ENCODE assay signal across 8 cellular contexts in genomic region chr2:24359701-24360049, GRCh38. TPM values are rescaled to one million over a fixed set of nuclear protein-coding genes. Genes with fewer than 3 reads are reported as not detected.
DNase-seq lines count a peak whose midpoint lies in the region; ATAC-seq, FAIRE-seq and TF ChIP-seq lines count a peak whose summit lies in the region.

No MANE protein-coding gene starts in this region.

- H3K9ac ChIP-seq in IMR-90 (ENCODE audit: low read depth, low read length), result peak overlapping the region; percentile 97
- peak overlapping the region; percentile 93 for H3K9ac ChIP-seq in endothelial cell of umbilical vein (replicated peaks; ENCODE audit: extremely low read depth, insufficient read depth, low read length)

- no peak overlapping the region for H4K91ac ChIP-seq in IMR-90 (ENCODE audit: insufficient read depth, low read depth, low read length)

- TF ChIP-seq RAD21 in IMR-90 (IDR thresholded peaks at IDR 0.05; ENCODE audit: low read length), result no peak

- peak overlapping the region; percentile 62 to 81; a peak in 2 of 4 replicates for H4K8ac ChIP-seq in IMR-90 (ENCODE audit: low read depth in 2 of 2, low read length in 2 of 2)

- no peak overlapping the region for H2BK15ac ChIP-seq in IMR-90 (ENCODE audit: low read depth, low read length)

- WGBS in IMR-90 (ENCODE audit: extremely low coverage in 2 of 2, insufficient read length in 1 of 2), 2 experiments, result 0% methylated on average over 21 of the region's 32 CpGs; no CpG with 5 or more reads in 1 of the 2 experiments

- POLR2A ChIA-PET in A673 (lab: Charles Lee; ENCODE audit: low non-redundant PET) (interaction anchor here (0.5 kb wide), 1 partner anchor 432 kb away, joined by 13 read pairs; the partner anchor contains the start of gene ATAD2B), IMR-90 (lab: Charles Lee; ENCODE audit: unreplicated experiment) (no interaction called here), endothelial cell of umbilical vein (lab: Charles Lee) (no interaction called here)
- POLR2A ChIA-PET in activated CD4-positive, alpha-beta memory T cell treated with anti-CD3 and anti-CD28 coated beads for 36 hours (lab: Charles Lee), result interaction anchor here (1.0 to 2.1 kb wide), 5 partner anchors 15 to 433 kb away, joined by 3 to 9 read pairs (median 3); no protein-coding TSS in a partner anchor

- H3K4me2 ChIP-seq in IMR-90 (ENCODE audit: low read depth, low read length) (peak overlapping the region; percentile 94), endothelial cell of umbilical vein (ENCODE audit: insufficient read depth, low read length) (peak overlapping the region; percentile 94)

- DNase-seq in A673 (ENCODE audit: low spot score), result no peak
- no peak for DNase-seq in IMR-90
- DNase-seq in activated CD4-positive, alpha-beta memory T cell treated with anti-CD3 and anti-CD28 coated beads for 36 hours, result peak; percentile 77
- DNase-seq in endothelial cell of umbilical vein (ENCODE audit: low read depth, low spot score), result no peak
- DNase-seq in HuH-7 (ENCODE audit: low spot score), result no peak

- H2BK120ac ChIP-seq in IMR-90 (ENCODE audit: low read depth, low read length), result no peak overlapping the region; the same call in 1 of the 2 replicates

- H3K18ac ChIP-seq in IMR-90 (ENCODE audit: low read depth, low read length), result no peak overlapping the region

- H2BK5ac ChIP-seq in IMR-90 (ENCODE audit: low read depth, low read length, poor library complexity, severe bottlenecking), result no peak overlapping the region

- H2AK9ac ChIP-seq in IMR-90 (replicated peaks; ENCODE audit: low read depth, low read length, poor library complexity), result peak overlapping the region; percentile 62

- CTCF ChIA-PET in A673 (lab: Charles Lee), result no interaction called here
- CTCF ChIA-PET in IMR-90 (lab: Yijun Ruan, JAX), result interaction anchor here (0.6 kb wide), 1 partner anchor 25 kb away, joined by 3 read pairs; no protein-coding TSS in a partner anchor
- CTCF ChIA-PET in activated CD4-positive, alpha-beta memory T cell treated with anti-CD3 and anti-CD28 coated beads for 36 hours (lab: Charles Lee), result no interaction called here
- CTCF ChIA-PET in endothelial cell of umbilical vein (lab: Charles Lee), result interaction anchor here (1.9 kb wide), 1 partner anchor 16 kb away, joined by 6 read pairs; no protein-coding TSS in a partner anchor

- peak overlapping the region; percentile 85 for H3K4me3 Mint-ChIP-seq in activated CD4-positive, alpha-beta memory T cell treated with anti-CD3 and anti-CD28 coated beads for 36 hours
- H3K4me3 Mint-ChIP-seq in stimulated activated naive CD8-positive, alpha-beta T cell treated with anti-CD3 and anti-CD28 coated beads, Interleukin-15, Interleukin-2, amounts not matched to agents 100 ng/mL and 50 ng/mL, for 24 hours, result peak overlapping the region; percentile 90

- no peak overlapping the region; the same call in 1 of the 2 replicates for H3K56ac ChIP-seq in IMR-90 (ENCODE audit: extremely low read depth, insufficient read depth, low read length)

- peak overlapping the region; percentile 25; the same call in 1 of the 2 replicates for H4K5ac ChIP-seq in IMR-90 (ENCODE audit: low read depth, low read length)

- FAIRE-seq in endothelial cell of umbilical vein (lab: Jason Lieb, UNC), result peak; percentile 31

- H3K4me1 ChIP-seq in A673 (ENCODE audit: insufficient read depth, low read length, poor library complexity, severe bottlenecking) (peaks cover 4% of the 10 kb centered on the region), IMR-90 (ENCODE audit: control insufficient read depth, insufficient read depth, low read length) (no peaks in the 10 kb centered on the region; the same call in 1 of the 2 replicates), endothelial cell of umbilical vein (ENCODE audit: control insufficient read depth, extremely low read depth, insufficient read depth, low read length) (peaks cover 23% of the 10 kb centered on the region), muscle layer of duodenum (ENCODE audit: control insufficient read depth in 1 of 2, insufficient read depth in 2 of 2, low read length in 2 of 2) (peaks cover 0 to 7% of the 10 kb centered on the region in 2 donors)

- H3K27me3 ChIP-seq in A673 (replicated peaks; ENCODE audit: insufficient read depth, low read depth, low read length, poor library complexity) (no peaks in the 10 kb centered on the region), IMR-90 (ENCODE audit: control insufficient read depth, insufficient read depth, low read length) (no peaks in the 10 kb centered on the region; the same call in 1 of the 2 replicates), endothelial cell of umbilical vein (ENCODE audit: control insufficient read depth in 2 of 2, insufficient read depth in 2 of 2, low read length in 2 of 2) (no peaks in the 10 kb centered on the region), muscle layer of duodenum (ENCODE audit: low read depth, low read length) (no peaks in the 10 kb centered on the region)

- H4K20me1 ChIP-seq in IMR-90 (ENCODE audit: insufficient read depth, low read length) (no peaks in the 10 kb centered on the region; the same call in 1 of the 2 replicates), endothelial cell of umbilical vein (replicated peaks; ENCODE audit: control insufficient read depth, extremely low read depth, insufficient read depth, low read length) (peaks cover 2% of the 10 kb centered on the region)

- H3K27me3 Mint-ChIP-seq in activated CD4-positive, alpha-beta memory T cell treated with anti-CD3 and anti-CD28 coated beads for 36 hours, result no peaks in the 10 kb centered on the region
- H3K27me3 Mint-ChIP-seq in stimulated activated naive CD8-positive, alpha-beta T cell treated with anti-CD3 and anti-CD28 coated beads, Interleukin-15, Interleukin-2, amounts not matched to agents 100 ng/mL and 50 ng/mL, for 24 hours, result no peaks in the 10 kb centered on the region

- no peak for TF ChIP-seq POLR2A in IMR-90 (IDR thresholded peaks at IDR 0.05; ENCODE audit: low read depth, low read length)
- TF ChIP-seq POLR2A in endothelial cell of umbilical vein (IDR thresholded peaks at IDR 0.05; ENCODE audit: low read depth, low read length), result no peak

- H3K9me3 ChIP-seq in A673 (ENCODE audit: low read depth, low read length, poor library complexity, severe bottlenecking) (no peaks in the 10 kb centered on the region), IMR-90 (ENCODE audit: control insufficient read depth, insufficient read depth, low read length) (no peaks in the 10 kb centered on the region), endothelial cell of umbilical vein (replicated peaks; ENCODE audit: control insufficient read depth, insufficient read depth, low read length) (no peaks in the 10 kb centered on the region), muscle layer of duodenum (ENCODE audit: control insufficient read depth in 1 of 2, low read length in 2 of 2) (no peaks in the 10 kb centered on the region)

- peak overlapping the region; percentile 75 for H3K27ac ChIP-seq in A673 (ENCODE audit: low read depth, low read length, poor library complexity, severe bottlenecking)
- H3K27ac ChIP-seq in IMR-90 (ENCODE audit: insufficient read depth, low read length), result peak overlapping the region; percentile 47
- peak overlapping the region; percentile 79 for H3K27ac ChIP-seq in endothelial cell of umbilical vein (ENCODE audit: insufficient read depth, low read depth, low read length)
- peak overlapping the region; percentile 67 for H3K27ac ChIP-seq in muscle layer of duodenum (ENCODE audit: low read length)

- H2AFZ ChIP-seq in IMR-90 (replicated peaks; ENCODE audit: low read length, poor library complexity) (peak overlapping the region; percentile 99), endothelial cell of umbilical vein (ENCODE audit: low read depth, low read length) (peak overlapping the region; percentile 85)

- intact Hi-C loops in A673 (cut with micrococcal nuclease; ENCODE audit: unreplicated experiment), result no loop called here
- intact Hi-C loops in IMR-90 (cut with micrococcal nuclease), result loop anchor here (10.0 kb wide), 1 partner anchor 435 kb away; the partner anchor contains the start of gene ATAD2B
- intact Hi-C loops in activated CD4-positive, alpha-beta memory T cell treated with anti-CD3 and anti-CD28 coated beads for 36 hours (cut with micrococcal nuclease), result loop anchor here (2.0 to 5.0 kb wide), 3 partner anchors 45 to 432 kb away; partner anchors contain the start of genes ATAD2B and SF3B6
- intact Hi-C loops in endothelial cell of umbilical vein (cut with micrococcal nuclease), result loop anchor here (5.0 to 10.0 kb wide), 2 partner anchors 112 to 435 kb away; partner anchors contain the start of gene ATAD2B

- no peak overlapping the region for H3K23ac ChIP-seq in IMR-90 (ENCODE audit: low read depth, low read length)

- in situ Hi-C loops in IMR-90 (cut with MboI; ENCODE audit: low sequenced_read_pairs), result no loop called here

- H3K4me1 Mint-ChIP-seq in activated CD4-positive, alpha-beta memory T cell treated with anti-CD3 and anti-CD28 coated beads for 36 hours (ENCODE audit: low read depth), result peaks cover 35% of the 10 kb centered on the region
- peaks cover 42% of the 10 kb centered on the region for H3K4me1 Mint-ChIP-seq in stimulated activated naive CD8-positive, alpha-beta T cell treated with anti-CD3 and anti-CD28 coated beads, Interleukin-15, Interleukin-2, amounts not matched to agents 100 ng/mL and 50 ng/mL, for 24 hours (ENCODE audit: low read depth)

- H3K9me1 ChIP-seq in IMR-90 (ENCODE audit: insufficient read depth, low read length) (peaks cover 4% of the 10 kb centered on the region; the same call in 1 of the 2 replicates), endothelial cell of umbilical vein (replicated peaks; ENCODE audit: control insufficient read depth, extremely low read depth, insufficient read depth, low read length) (no peaks in the 10 kb centered on the region)

- BruUV-seq in A673 (replicated peaks; lab: Mats Ljungman, UMichigan), result no TSS peak
- BruUV-seq in IMR-90 (replicated peaks; lab: Mats Ljungman, UMichigan), result no TSS peak
- BruUV-seq in endothelial cell of umbilical vein (replicated peaks; lab: Mats Ljungman, UMichigan), result no TSS peak

- peaks cover 42% of the 10 kb centered on the region for H3K79me2 ChIP-seq in endothelial cell of umbilical vein (ENCODE audit: control insufficient read depth, insufficient read depth, low read length)

- TF ChIP-seq CTCF in A673 (conservative IDR thresholded peaks at IDR 0.05; ENCODE audit: low read depth, low read length) (no peak), IMR-90 (conservative IDR thresholded peaks at IDR 0.05; ENCODE audit: low read depth, low read length) (no peak), endothelial cell of umbilical vein (IDR thresholded peaks at IDR 0.05; ENCODE audit: extremely low read depth in 1 of 2, insufficient read depth in 1 of 2, low read depth in 1 of 2, low read length in 2 of 2) (no peak)

- H2AK5ac ChIP-seq in IMR-90 (ENCODE audit: low read depth, low read length), result 0 out of 2 replicates have a peak overlapping the region, but pooled peaks have one; percentile 33

- peak; percentile 17 for ATAC-seq in GM19035 (IDR thresholded peaks at IDR 0.05; ENCODE audit: unreplicated experiment)
- ATAC-seq in IMR-90 (ENCODE audit: low read depth), result no peak

- H3K14ac ChIP-seq in IMR-90 (replicated peaks; ENCODE audit: low read depth, low read length), result no peak overlapping the region

- dilution Hi-C loops in IMR-90 (cut with HindIII; ENCODE audit: low sequenced_read_pairs, unreplicated experiment), result no loop called here
- dilution Hi-C loops in endothelial cell of umbilical vein (cut with MboI; ENCODE audit: extremely low pct_ligation_motif_present, low sequenced_read_pairs), result no loop called here

- H3K36me3 Mint-ChIP-seq in activated CD4-positive, alpha-beta memory T cell treated with anti-CD3 and anti-CD28 coated beads for 36 hours, result peaks cover 12% of the 10 kb centered on the region
- H3K36me3 Mint-ChIP-seq in stimulated activated naive CD8-positive, alpha-beta T cell treated with anti-CD3 and anti-CD28 coated beads, Interleukin-15, Interleukin-2, amounts not matched to agents 100 ng/mL and 50 ng/mL, for 24 hours (ENCODE audit: low read depth), result peaks cover 6% of the 10 kb centered on the region

- no peaks in the 10 kb centered on the region for H3K36me3 ChIP-seq in A673 (ENCODE audit: insufficient read depth, low read length, poor library complexity, severe bottlenecking)
- no peaks in the 10 kb centered on the region for H3K36me3 ChIP-seq in IMR-90 (ENCODE audit: control insufficient read depth, insufficient read depth, low read length)
- H3K36me3 ChIP-seq in endothelial cell of umbilical vein (ENCODE audit: control insufficient read depth in 2 of 2, extremely low read depth in 1 of 2, insufficient read depth in 2 of 2, low read length in 2 of 2), result no peaks in the 10 kb centered on the region
- H3K36me3 ChIP-seq in muscle layer of duodenum (ENCODE audit: control insufficient read depth in 1 of 2, insufficient read depth in 2 of 2, low read length in 2 of 2), result no peaks in the 10 kb centered on the region

- peaks cover 7 to 33% of the 10 kb centered on the region in 2 experiments for H3K79me1 ChIP-seq in IMR-90 (ENCODE audit: low read depth in 1 of 2, low read length in 2 of 2)

- H3K4ac ChIP-seq in IMR-90 (ENCODE audit: low read depth, low read length), result no peak overlapping the region

- no peak overlapping the region for H2BK20ac ChIP-seq in IMR-90 (ENCODE audit: low read depth, low read length)

- H3K4me3 ChIP-seq in A673 (ENCODE audit: low read depth, low read length, poor library complexity, severe bottlenecking) (peak overlapping the region; percentile 89), IMR-90 (ENCODE audit: insufficient read depth, low read depth, low read length) (peak overlapping the region; percentile 97), endothelial cell of umbilical vein (replicated peaks in 1 of 3; ENCODE audit: insufficient read depth in 1 of 3, low read depth in 1 of 3, low read length in 3 of 3) (peak overlapping the region; percentile 81 to 97 (median 90)), muscle layer of duodenum (ENCODE audit: low read depth in 1 of 2, low read length in 2 of 2) (peak overlapping the region; percentile 82 to 91)

- H3K27ac Mint-ChIP-seq in activated CD4-positive, alpha-beta memory T cell treated with anti-CD3 and anti-CD28 coated beads for 36 hours, result peak overlapping the region; percentile 87
- peak overlapping the region; percentile 85 for H3K27ac Mint-ChIP-seq in stimulated activated naive CD8-positive, alpha-beta T cell treated with anti-CD3 and anti-CD28 coated beads, Interleukin-15, Interleukin-2, amounts not matched to agents 100 ng/mL and 50 ng/mL, for 24 hours

- peaks cover 3% of the 10 kb centered on the region for H3K9me3 Mint-ChIP-seq in activated CD4-positive, alpha-beta memory T cell treated with anti-CD3 and anti-CD28 coated beads for 36 hours
- H3K9me3 Mint-ChIP-seq in stimulated activated naive CD8-positive, alpha-beta T cell treated with anti-CD3 and anti-CD28 coated beads, Interleukin-15, Interleukin-2, amounts not matched to agents 100 ng/mL and 50 ng/mL, for 24 hours, result no peaks in the 10 kb centered on the region

RNA-seq across cellular contexts. Expression of gene ITSN2, which starts 0.7 kb away (rescaled TPM):
- total RNA-seq in A673 (2021) (16.4 and 21.4 TPM in 2 replicates), IMR-90 (2012; rRNA removed) (17.2 and 23.3 TPM in 2 replicates), endothelial cell of umbilical vein (56.8 and 60.1 TPM in 2 replicates)
- polyA plus RNA-seq in IMR-90 (2012; rRNA removed) (8.4 and 10.7 TPM in 2 replicates), endothelial cell of umbilical vein (29.2 and 30.5 TPM in 2 replicates)
- polyA plus RNA-seq in IMR-90 (2012; cell fraction: cytosol; rRNA removed), result 3.6 and 3.9 TPM in 2 replicates
- 15.6 and 47.7 TPM in 2 replicates for polyA plus RNA-seq in IMR-90 (2012; cell fraction: nucleus; rRNA removed; ENCODE audit: low replicate concordance)
- 10 to 100 TPM; 60.4 to 61.0 TPM for total RNA-seq in activated CD4-positive, alpha-beta memory T cell treated with anti-CD3 and anti-CD28 coated beads for 36 hours
- polyA plus RNA-seq in endothelial cell of umbilical vein (2011; cell fraction: cytosol; rRNA removed), result 21.5 and 22.4 TPM in 2 replicates
- 110 and 118 TPM in 2 replicates for polyA plus RNA-seq in endothelial cell of umbilical vein (2011; cell fraction: nucleus; rRNA removed)
- polyA plus RNA-seq in endothelial cell of umbilical vein (2012), result 31.2 and 35.8 TPM in 2 replicates
- 80.1 and 100 TPM in 2 replicates for polyA minus RNA-seq in endothelial cell of umbilical vein
- 15.6 TPM for polyA minus RNA-seq in endothelial cell of umbilical vein (2011; cell fraction: cytosol; rRNA and poly(A)+ RNA removed)
- polyA minus RNA-seq in endothelial cell of umbilical vein (2011; cell fraction: nucleus; rRNA and poly(A)+ RNA removed), result 83.8 and 137 TPM in 2 replicates

Comparison
In these comparisons a context has a peak if more than half of its experiments do, and no peak if none do; other contexts are left out.
1. CTCF ChIA-PET loops: an anchor here in IMR-90 (0.6 kb wide) and endothelial cell of umbilical vein (1.9 kb wide); none called in A673 and activated CD4-positive, alpha-beta memory T cell treated with anti-CD3 and anti-CD28 coated beads for 36 hours.
2. POLR2A ChIA-PET loops: an anchor here in A673 (0.5 kb wide) and activated CD4-positive, alpha-beta memory T cell treated with anti-CD3 and anti-CD28 coated beads for 36 hours (1.0 to 2.1 kb wide); none called in IMR-90 and endothelial cell of umbilical vein.